Comparison of ENCODE assay signal across 9 cellular contexts in the genomic region with DNA sequence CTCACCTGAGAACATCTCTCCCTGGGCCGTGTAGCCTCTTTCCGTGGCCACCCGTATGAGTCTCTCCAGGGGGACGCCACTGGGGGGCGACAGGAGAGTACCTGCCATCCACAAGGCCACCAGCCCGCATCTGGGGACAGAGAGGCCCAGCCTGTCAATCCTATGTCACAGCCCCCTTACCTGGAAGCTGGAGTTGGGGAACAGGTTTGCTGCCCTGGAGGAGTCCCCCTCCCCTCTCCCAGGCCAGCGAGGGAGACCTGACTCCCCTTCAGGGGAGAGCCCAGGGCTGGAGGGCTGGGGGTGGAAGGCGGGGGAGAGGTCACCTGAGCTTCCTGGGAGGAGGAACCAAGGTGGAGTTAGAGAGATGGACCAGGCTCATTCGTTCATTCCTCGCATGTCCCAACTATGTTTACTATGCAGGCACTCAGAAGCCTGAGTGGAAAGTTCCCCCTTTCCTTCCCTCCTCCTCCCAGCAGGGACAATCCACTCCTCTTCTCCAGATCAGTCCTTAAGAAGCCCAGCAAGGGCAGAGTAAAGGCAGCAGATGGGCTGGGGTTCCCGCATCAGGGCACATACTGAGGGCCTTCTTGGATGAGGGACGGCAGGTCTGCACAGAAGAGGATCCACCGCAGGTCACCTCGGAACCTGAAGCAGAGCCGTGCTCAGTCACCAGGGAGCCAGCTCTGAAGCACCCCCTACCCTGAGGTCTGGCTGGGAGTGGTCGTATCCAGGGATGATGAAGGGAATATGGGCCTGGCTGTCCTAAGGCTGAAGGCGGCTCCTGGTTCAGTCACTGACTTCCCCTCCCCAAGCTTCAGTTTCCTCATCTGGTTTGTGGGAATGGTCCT. TPM values are rescaled to one million over a fixed set of nuclear protein-coding genes. Genes with fewer than 3 reads are reported as not detected.
DNase-seq lines count a peak whose midpoint lies in the region; TF ChIP-seq lines count a peak whose summit lies in the region.
"Had no signal": no experiment of that assay in that cellular context is flagged by ENCODE, and none has a peak within 500 bp of the region (broad histone marks: within the 10 kb centered on the region; RNA-seq: fewer than 3 reads in every experiment).

No MANE protein-coding gene starts in this region.

- H3K4me3 ChIP-seq in GM06990 (replicated peaks; ENCODE audit: low read depth, low read length): no peak overlapping the region
- no peak overlapping the region for H3K4me3 ChIP-seq in neural progenitor cell
- H3K4me3 ChIP-seq in effector memory CD4-positive, alpha-beta T cell (ENCODE audit: insufficient read depth, low read depth, low read length, poor library complexity, severe bottlenecking): no peak overlapping the region

- peaks cover 34% of the 10 kb centered on the region for H3K36me3 Mint-ChIP-seq in dendritic cell treated with granulocyte-macrophage colony-stimulating factor and Interleukin-4, amounts not matched to agents 40 ng/mL and 50 ng/mL, for 4 days (ENCODE audit: low read depth)
- peaks cover 3% of the 10 kb centered on the region for H3K36me3 Mint-ChIP-seq in neural progenitor cell

- no peaks in the 10 kb centered on the region for H3K9me3 ChIP-seq in neural progenitor cell (ENCODE audit: low read depth)
- H3K9me3 ChIP-seq in effector memory CD4-positive, alpha-beta T cell (ENCODE audit: control insufficient read depth, low read length): no peaks in the 10 kb centered on the region

- H3K36me3 ChIP-seq in GM06990 (ENCODE audit: control insufficient read depth, insufficient read depth, low read length) (peaks cover 6% of the 10 kb centered on the region; the same call in 1 of the 2 replicates), neural progenitor cell (no peaks in the 10 kb centered on the region)
- H3K36me3 ChIP-seq in effector memory CD4-positive, alpha-beta T cell (ENCODE audit: control insufficient read depth, insufficient read depth, low read length): peaks cover 3% of the 10 kb centered on the region

- H3K9ac ChIP-seq in neural progenitor cell: peak overlapping the region; percentile 7

- peaks cover 57% of the 10 kb centered on the region for H3K4me1 Mint-ChIP-seq in dendritic cell treated with granulocyte-macrophage colony-stimulating factor and Interleukin-4, amounts not matched to agents 40 ng/mL and 50 ng/mL, for 4 days (ENCODE audit: low read depth)
- peaks cover 19% of the 10 kb centered on the region for H3K4me1 Mint-ChIP-seq in neural progenitor cell

- peaks cover 20% of the 10 kb centered on the region for H3K79me2 ChIP-seq in neural progenitor cell (ENCODE audit: low read depth)

- H4K20me1 ChIP-seq in neural progenitor cell (ENCODE audit: low read depth): no peaks in the 10 kb centered on the region

- TF ChIP-seq CTCF in GM06990 (IDR thresholded peaks at IDR 0.05; ENCODE audit: insufficient read depth, low read length, poor library complexity, severe bottlenecking) (peak; percentile 46), neural progenitor cell (IDR thresholded peaks at IDR 0.05) (peak; percentile 27)

- no peaks in the 10 kb centered on the region for H3K9me3 Mint-ChIP-seq in dendritic cell treated with granulocyte-macrophage colony-stimulating factor and Interleukin-4, amounts not matched to agents 40 ng/mL and 50 ng/mL, for 4 days
- H3K9me3 Mint-ChIP-seq in neural progenitor cell: no peaks in the 10 kb centered on the region
- H3K9me3 Mint-ChIP-seq: activated T-cell treated with anti-CD3 and anti-CD28 coated beads, Interleukin-2, amount 50 U/mL, for 4 hours had no signal

- peak overlapping the region; percentile 33 for H3K27ac Mint-ChIP-seq in dendritic cell treated with granulocyte-macrophage colony-stimulating factor and Interleukin-4, amounts not matched to agents 40 ng/mL and 50 ng/mL, for 4 days
- no peak overlapping the region for H3K27ac Mint-ChIP-seq in neural progenitor cell

- H3K27me3 ChIP-seq in GM06990 (replicated peaks; ENCODE audit: control insufficient read depth, insufficient read depth, low read length): no peaks in the 10 kb centered on the region
- no peaks in the 10 kb centered on the region for H3K27me3 ChIP-seq in neural progenitor cell
- no peaks in the 10 kb centered on the region for H3K27me3 ChIP-seq in effector memory CD4-positive, alpha-beta T cell (replicated peaks; ENCODE audit: control insufficient read depth, insufficient read depth, low read length, poor library complexity, severe bottlenecking)

- peaks cover 4% of the 10 kb centered on the region for H3F3A ChIP-seq in neural progenitor cell (ENCODE audit: low read depth)

- no peaks in the 10 kb centered on the region for H3K27me3 Mint-ChIP-seq in dendritic cell treated with granulocyte-macrophage colony-stimulating factor and Interleukin-4, amounts not matched to agents 40 ng/mL and 50 ng/mL, for 4 days
- H3K27me3 Mint-ChIP-seq in neural progenitor cell (ENCODE audit: insufficient read depth, low read depth): peaks cover 2% of the 10 kb centered on the region

- H2AFZ ChIP-seq in neural progenitor cell (replicated peaks): no peak overlapping the region

- H3K4me3 Mint-ChIP-seq in dendritic cell treated with granulocyte-macrophage colony-stimulating factor and Interleukin-4, amounts not matched to agents 40 ng/mL and 50 ng/mL, for 4 days: no peak overlapping the region
- H3K4me3 Mint-ChIP-seq in neural progenitor cell: no peak overlapping the region
- H3K4me3 Mint-ChIP-seq: activated T-cell treated with anti-CD3 and anti-CD28 coated beads, Interleukin-2, amount 50 U/mL, for 4 hours had no signal

- H3K4me1 ChIP-seq in neural progenitor cell: peaks cover 8% of the 10 kb centered on the region
- H3K4me1 ChIP-seq in effector memory CD4-positive, alpha-beta T cell (ENCODE audit: control insufficient read depth, insufficient read depth, low read length, poor library complexity, severe bottlenecking): peaks cover 2% of the 10 kb centered on the region

- intact Hi-C loops in dendritic cell treated with granulocyte-macrophage colony-stimulating factor and Interleukin-4, amounts not matched to agents 40 ng/mL and 50 ng/mL, for 4 days (cut with micrococcal nuclease): no loop called here

- no peak overlapping the region for H3K4me2 ChIP-seq in neural progenitor cell

- H3K27ac ChIP-seq in neural progenitor cell (no peak overlapping the region), substantia nigra (ENCODE audit: low read depth, low read length, poor library complexity, severe bottlenecking) (no peak overlapping the region)
- no peak overlapping the region for H3K27ac ChIP-seq in effector memory CD4-positive, alpha-beta T cell (ENCODE audit: insufficient read depth, low read length, poor library complexity, severe bottlenecking)

- DNase-seq in GM06990 (ENCODE audit: extremely low read depth, insufficient read length): no peak
- peak; percentile 25 for DNase-seq in NAMALWA (ENCODE audit: low spot score)
- peak; percentile 34 for DNase-seq in neural progenitor cell (ENCODE audit: low spot score)
- DNase-seq in effector memory CD4-positive, alpha-beta T cell: no peak
- DNase-seq in NCI-H2107 treated with DMSO at 0.1 percent for 48 hours (lab: John Stamatoyannopoulos, UW; ENCODE audit: unreplicated experiment): no peak
- no peak for DNase-seq in substantia nigra (lab: John Stamatoyannopoulos, UW)
- DNase-seq in central memory CD4-positive, alpha-beta T cell: no peak
- DNase-seq: activated T-cell treated with anti-CD3 and anti-CD28 coated beads, Interleukin-2, amount 50 U/mL, for 4 hours had no signal

RNA-seq across cellular contexts. Expression of gene ACTMAP, which starts 5.5 kb away (rescaled TPM):
- 1.9 and 4.3 TPM in 2 replicates for total RNA-seq in neural progenitor cell (ENCODE audit: low replicate concordance)

RNA-seq across cellular contexts. Expression of gene SNRPA, which starts 6.2 kb away (rescaled TPM):
- 112 and 179 TPM in 2 replicates for total RNA-seq in neural progenitor cell (ENCODE audit: low replicate concordance)

RNA-seq across cellular contexts. Expression of gene ITPKC, which starts 27.9 kb away (rescaled TPM):
- 6.5 and 12.4 TPM in 2 replicates for total RNA-seq in neural progenitor cell (ENCODE audit: low replicate concordance)

RNA-seq across cellular contexts. Expression of gene COQ8B, which starts 28.1 kb away (rescaled TPM):
- total RNA-seq in neural progenitor cell (ENCODE audit: low replicate concordance): 27.7 and 89.7 TPM in 2 replicates

RNA-seq across cellular contexts. Expression of gene MIA, which starts 30.5 kb away (rescaled TPM):
- not detected in 2 replicates for total RNA-seq in neural progenitor cell (ENCODE audit: low replicate concordance)

Comparison
In these comparisons a context has a peak if more than half of its experiments do, and no peak if none do; other contexts are left out.
1. DNase-seq: peak in NAMALWA (single experiment) and neural progenitor cell (single experiment); none in GM06990 (single experiment), effector memory CD4-positive, alpha-beta T cell (0 of 3), NCI-H2107 treated with DMSO at 0.1 percent for 48 hours (single experiment), substantia nigra (0 of 49) and central memory CD4-positive, alpha-beta T cell (single experiment).